In genomic region chr17:37475713-37476420, GRCh38 we compare ENCODE assay signal across 2 cellular contexts.
TF ChIP-seq lines count a peak whose summit lies in the region.

No MANE protein-coding gene starts in this region.

TF ChIP-seq in GM23338, 12 proteins besides CTCF, POLR2A, EP300 and RAD21:
- no peak for TF ChIP-seq ETS1 (IDR thresholded peaks at IDR 0.05)
- no peak for TF ChIP-seq EZH2phosphoT487 (IDR thresholded peaks at IDR 0.05; ENCODE audit: unreplicated experiment)
- no peak for TF ChIP-seq ZNF462 (CRISPR knock-in tag; IDR thresholded peaks at IDR 0.05)
- TF ChIP-seq POLR2AphosphoS5 (IDR thresholded peaks at IDR 0.05; ENCODE audit: low read depth): no peak
- TF ChIP-seq REST (IDR thresholded peaks at IDR 0.05; ENCODE audit: unreplicated experiment): no peak
- no peak for TF ChIP-seq ZNF114 (CRISPR knock-in tag; IDR thresholded peaks at IDR 0.05)
- no peak for TF ChIP-seq NANOG (IDR thresholded peaks at IDR 0.05; ENCODE audit: borderline replicate concordance)
- TF ChIP-seq EZH2 (IDR thresholded peaks at IDR 0.05; ENCODE audit: low read depth, unreplicated experiment): no peak

TF ChIP-seq in endothelial cell of umbilical vein, 7 proteins besides CTCF, POLR2A, EP300 and RAD21:
- TF ChIP-seq FOS (IDR thresholded peaks at IDR 0.05; ENCODE audit: borderline replicate concordance, insufficient read depth, low read length): no peak
- TF ChIP-seq EZH2 (IDR thresholded peaks at IDR 0.05; ENCODE audit: borderline replicate concordance, low read depth, low read length, severe bottlenecking): no peak
- no peak for TF ChIP-seq MAX (IDR thresholded peaks at IDR 0.05; ENCODE audit: insufficient read depth, insufficient read length)
- no peak for TF ChIP-seq POLR2AphosphoS5 (IDR thresholded peaks at IDR 0.05; ENCODE audit: insufficient read depth, low read depth, low read length)
- no peak for TF ChIP-seq MYC (IDR thresholded peaks at IDR 0.05; ENCODE audit: low read depth, low read length)
- TF ChIP-seq JUN (IDR thresholded peaks at IDR 0.05; ENCODE audit: borderline replicate concordance, insufficient read depth, insufficient read length, low read depth): no peak
